10 cellular contexts compared by ENCODE assay signal in genomic region chr5:127705120-127705892, GRCh38. TPM values are rescaled to one million over a fixed set of nuclear protein-coding genes. Genes with fewer than 3 reads are reported as not detected.
A peak's percentile ranks its signal among the peaks of the same experiment; 100 is the strongest.
DNase-seq lines count a peak whose midpoint lies in the region; ATAC-seq and TF ChIP-seq lines count a peak whose summit lies in the region.
"Had no signal": no experiment of that assay in that cellular context is flagged by ENCODE, and none has a peak within 500 bp of the region (broad histone marks: within the 10 kb centered on the region; RNA-seq: fewer than 3 reads in every experiment).

No MANE protein-coding gene starts in this region.

- no peak overlapping the region for H3K4me3 Mint-ChIP-seq in activated CD4-positive, alpha-beta T cell treated with anti-CD3 and anti-CD28 coated beads for 36 hours
- no peak overlapping the region for H3K4me3 Mint-ChIP-seq in naive thymus-derived CD8-positive, alpha-beta T cell
- H3K4me3 Mint-ChIP-seq: CD4-positive, CD25-positive, alpha-beta regulatory T cell had no signal

- no peak overlapping the region for H3K4me3 ChIP-seq in upper lobe of right lung

- TF ChIP-seq CTCF in upper lobe of right lung (IDR thresholded peaks at IDR 0.05): no peak

- intact Hi-C loops in activated CD4-positive, alpha-beta T cell treated with anti-CD3 and anti-CD28 coated beads for 36 hours (cut with DNase I, micrococcal nuclease): no loop called here
- intact Hi-C loops in upper lobe of right lung (cut with DNase I): no loop called here

- peak; percentile 47 for ATAC-seq in activated CD4-positive, alpha-beta T cell treated with anti-CD3 and anti-CD28 coated beads for 36 hours
- ATAC-seq in upper lobe of right lung: peak; percentile 52
- ATAC-seq in GM21526 (IDR thresholded peaks at IDR 0.05; ENCODE audit: low FRiP score, unreplicated experiment): no peak
- no peak for ATAC-seq in naive thymus-derived CD8-positive, alpha-beta T cell
- ATAC-seq: esophagus mucosa had no signal

- DNase-seq in activated CD4-positive, alpha-beta T cell treated with anti-CD3 and anti-CD28 coated beads for 36 hours: peak; percentile 12
- no peak for DNase-seq in activated CD4-positive, alpha-beta T cell treated with anti-CD3 and anti-CD28 coated beads, Interleukin-2, amount 50 U/mL, for 1 hour
- DNase-seq in RPMI7951 (ENCODE audit: low read depth) (peak; percentile 33), foreskin melanocyte (peak; percentile 77), upper lobe of right lung (no peak)
- no peak for DNase-seq in naive thymus-derived CD8-positive, alpha-beta T cell
- DNase-seq in activated CD4-positive, alpha-beta T cell treated with anti-CD3 and anti-CD28 coated beads for 4 hours: no peak

- peak overlapping the region; percentile 15 for H3K27ac ChIP-seq in upper lobe of right lung

- POLR2A ChIA-PET in activated CD4-positive, alpha-beta T cell treated with anti-CD3 and anti-CD28 coated beads for 36 hours (lab: Charles Lee): no interaction called here
- POLR2A ChIA-PET in naive thymus-derived CD8-positive, alpha-beta T cell (lab: Charles Lee): no interaction called here

- H3K36me3 ChIP-seq in upper lobe of right lung: no peaks in the 10 kb centered on the region

- no peaks in the 10 kb centered on the region for H3K9me3 Mint-ChIP-seq in activated CD4-positive, alpha-beta T cell treated with anti-CD3 and anti-CD28 coated beads for 36 hours (ENCODE audit: low read depth)
- H3K9me3 Mint-ChIP-seq in naive thymus-derived CD8-positive, alpha-beta T cell: no peaks in the 10 kb centered on the region

- H3K4me1 ChIP-seq in upper lobe of right lung: peaks cover 10% of the 10 kb centered on the region

- peaks cover 4% of the 10 kb centered on the region for H3K27me3 Mint-ChIP-seq in activated CD4-positive, alpha-beta T cell treated with anti-CD3 and anti-CD28 coated beads for 36 hours
- peaks cover 4 to 20% (median 8%) of the 10 kb centered on the region in 5 donors for H3K27me3 Mint-ChIP-seq in naive thymus-derived CD8-positive, alpha-beta T cell
- H3K27me3 Mint-ChIP-seq: CD4-positive, CD25-positive, alpha-beta regulatory T cell had no signal

- no peaks in the 10 kb centered on the region for H3K27me3 ChIP-seq in upper lobe of right lung

- H3K27ac Mint-ChIP-seq in activated CD4-positive, alpha-beta T cell treated with anti-CD3 and anti-CD28 coated beads for 36 hours: no peak overlapping the region
- no peak overlapping the region for H3K27ac Mint-ChIP-seq in naive thymus-derived CD8-positive, alpha-beta T cell
- H3K27ac Mint-ChIP-seq: CD4-positive, CD25-positive, alpha-beta regulatory T cell had no signal

- H3K9me3 ChIP-seq in upper lobe of right lung: no peaks in the 10 kb centered on the region

- CTCF ChIA-PET in activated CD4-positive, alpha-beta T cell treated with anti-CD3 and anti-CD28 coated beads for 36 hours (lab: Charles Lee): interaction anchor here (0.7 to 0.9 kb wide), 2 partner anchors 117 to 310 kb away, joined by 3 read pairs; no protein-coding TSS in a partner anchor

- no peaks in the 10 kb centered on the region for H3K36me3 Mint-ChIP-seq in activated CD4-positive, alpha-beta T cell treated with anti-CD3 and anti-CD28 coated beads for 36 hours (ENCODE audit: low read depth)
- no peaks in the 10 kb centered on the region for H3K36me3 Mint-ChIP-seq in naive thymus-derived CD8-positive, alpha-beta T cell
- H3K36me3 Mint-ChIP-seq: CD4-positive, CD25-positive, alpha-beta regulatory T cell had no signal

- H3K4me1 Mint-ChIP-seq in activated CD4-positive, alpha-beta T cell treated with anti-CD3 and anti-CD28 coated beads for 36 hours: no peaks in the 10 kb centered on the region
- no peaks in the 10 kb centered on the region for H3K4me1 Mint-ChIP-seq in naive thymus-derived CD8-positive, alpha-beta T cell

RNA-seq across cellular contexts. Expression of gene CCDC192, which starts 2.1 kb away (rescaled TPM):
- not detected for total RNA-seq in activated CD4-positive, alpha-beta T cell treated with anti-CD3 and anti-CD28 coated beads for 36 hours
- total RNA-seq in RPMI7951 (2014; rRNA removed; shearing (Covaris generic)): not detected in 2 replicates
- not detected for total RNA-seq in upper lobe of right lung
- not detected for total RNA-seq in naive thymus-derived CD8-positive, alpha-beta T cell
- polyA plus RNA-seq in naive thymus-derived CD8-positive, alpha-beta T cell: not detected
- total RNA-seq: CD4-positive, CD25-positive, alpha-beta regulatory T cell; esophagus mucosa had no signal

RNA-seq across cellular contexts. Expression of gene CTXN3, which starts 56.4 kb away (rescaled TPM):
- not detected for total RNA-seq in activated CD4-positive, alpha-beta T cell treated with anti-CD3 and anti-CD28 coated beads for 36 hours
- total RNA-seq in RPMI7951 (2014; rRNA removed; shearing (Covaris generic)): not detected in 2 replicates
- not detected for total RNA-seq in upper lobe of right lung
- total RNA-seq in naive thymus-derived CD8-positive, alpha-beta T cell: not detected
- polyA plus RNA-seq in naive thymus-derived CD8-positive, alpha-beta T cell: not detected
- total RNA-seq: CD4-positive, CD25-positive, alpha-beta regulatory T cell had no signal
- polyA plus RNA-seq: CD4-positive, CD25-positive, alpha-beta regulatory T cell had no signal

Comparison
In these comparisons a context has a peak if more than half of its experiments do, and no peak if none do; other contexts are left out.
1. DNase-seq: peak in activated CD4-positive, alpha-beta T cell treated with anti-CD3 and anti-CD28 coated beads for 36 hours (single experiment), RPMI7951 (single experiment) and foreskin melanocyte (single experiment); none in activated CD4-positive, alpha-beta T cell treated with anti-CD3 and anti-CD28 coated beads, Interleukin-2, amount 50 U/mL, for 1 hour (single experiment), upper lobe of right lung (single experiment), naive thymus-derived CD8-positive, alpha-beta T cell (0 of 10) and activated CD4-positive, alpha-beta T cell treated with anti-CD3 and anti-CD28 coated beads for 4 hours (0 of 2).
2. ATAC-seq: peak in activated CD4-positive, alpha-beta T cell treated with anti-CD3 and anti-CD28 coated beads for 36 hours (single experiment) and upper lobe of right lung (single experiment); none in GM21526 (single experiment) and naive thymus-derived CD8-positive, alpha-beta T cell (0 of 2).